8 cellular contexts compared by ENCODE assay signal in genomic region chr16:14975418-14976194, GRCh38. TPM values are rescaled to one million over a fixed set of nuclear protein-coding genes. Genes with fewer than 3 reads are reported as not detected.
DNase-seq lines count a peak whose midpoint lies in the region; ATAC-seq and TF ChIP-seq lines count a peak whose summit lies in the region.
"Not testable (repeated sequence)": the region's sequence is repeated elsewhere in the genome, so short reads cannot be mapped to it uniquely, and the experiment has no call there.

No MANE protein-coding gene starts in this region.

- POLR2A ChIA-PET in A673 (lab: Charles Lee; ENCODE audit: low non-redundant PET) = not testable (repeated sequence)

- H3K4me3 Mint-ChIP-seq in T-helper 17 cell = peak overlapping the region; percentile 89

- H2AFZ ChIP-seq in fibroblast of lung (ENCODE audit: low read length) = peak overlapping the region; percentile 53

- CTCF ChIA-PET in A673 (lab: Charles Lee) = not testable (repeated sequence)

- not testable (repeated sequence) for H3K27ac Mint-ChIP-seq in T-helper 17 cell

- not testable (repeated sequence) for H3K27me3 Mint-ChIP-seq in T-helper 17 cell

- not testable (repeated sequence) for DNase-seq in A673 (ENCODE audit: low spot score)
- DNase-seq in KBM-7 (peak; percentile 8), T-helper 17 cell (peak; percentile 50 to 65 (median 54)), fibroblast of lung (ENCODE audit: low read depth in 2 of 2) (peak in 1 of 2 donors; percentile 8)
- peak in 3 of 4 experiments; percentile 21 to 62 (median 47) for DNase-seq in activated naive CD4-positive, alpha-beta T cell (lab: John Stamatoyannopoulos, UW)
- peak; percentile 56 for DNase-seq in stimulated activated CD4-positive, alpha-beta T cell treated with anti-CD3 and anti-CD28 coated beads, Interleukin-2, amount 100 ng/mL, for 4 hours (ENCODE audit: low read depth)

- ATAC-seq in GM19397 (IDR thresholded peaks at IDR 0.05; ENCODE audit: unreplicated experiment) = peak; percentile 11
- ATAC-seq in T-helper 17 cell = peak; percentile 49

- in situ Hi-C loops in KBM-7 (cut with MboI; ENCODE audit: low pct_unique_long_range_greater_than_20kb, low sequenced_read_pairs) = not testable (repeated sequence)

- H3K4me3 ChIP-seq in A673 (ENCODE audit: low read depth, low read length, poor library complexity, severe bottlenecking) (peak overlapping the region; percentile 68), fibroblast of lung (replicated peaks in 1 of 4; ENCODE audit: control extremely low read depth in 1 of 4, insufficient read depth in 1 of 4, low read depth in 3 of 4, low read length in 4 of 4) (peak overlapping the region; percentile 74 to 95 (median 94)), mononuclear cell (ENCODE audit: low read length) (peak overlapping the region; percentile 62)

- TF ChIP-seq CTCF in A673 (conservative IDR thresholded peaks at IDR 0.05; ENCODE audit: low read depth, low read length); fibroblast of lung (conservative IDR thresholded peaks at IDR 0.05 in 1 of 2, IDR thresholded peaks at IDR 0.05 in 1 of 2; ENCODE audit: low read depth in 1 of 2, low read length in 2 of 2): not testable (repeated sequence)

- H3K4me1 ChIP-seq in A673 (ENCODE audit: insufficient read depth, low read length, poor library complexity, severe bottlenecking) (peaks cover 16% of the 10 kb centered on the region), mononuclear cell (ENCODE audit: insufficient read depth, low read length) (peaks cover 18% of the 10 kb centered on the region)
- not testable (repeated sequence) for H3K4me1 ChIP-seq in fibroblast of lung (ENCODE audit: control insufficient read depth, extremely low read depth, insufficient read depth, low read length)

- H3K27me3 ChIP-seq in A673 (replicated peaks; ENCODE audit: insufficient read depth, low read depth, low read length, poor library complexity); fibroblast of lung (ENCODE audit: control insufficient read depth, insufficient read depth, low read length); mononuclear cell (ENCODE audit: insufficient read depth, low read length): not testable (repeated sequence)

- peak overlapping the region; percentile 98 for H3K4me2 ChIP-seq in fibroblast of lung (ENCODE audit: extremely low read depth, insufficient read depth, low read length)

- not testable (repeated sequence) for H3K36me3 Mint-ChIP-seq in T-helper 17 cell (ENCODE audit: low read depth)

- H3K4me1 Mint-ChIP-seq in T-helper 17 cell = not testable (repeated sequence)

- peak overlapping the region; percentile 99 for H3K9ac ChIP-seq in fibroblast of lung (ENCODE audit: insufficient read depth, low read length)

- H3K27ac ChIP-seq in A673 (ENCODE audit: low read depth, low read length, poor library complexity, severe bottlenecking) = peak overlapping the region; percentile 92
- peak overlapping the region; percentile 89 for H3K27ac ChIP-seq in fibroblast of lung (ENCODE audit: insufficient read depth, low read length)

- not testable (repeated sequence) for H3K9me3 ChIP-seq in A673 (ENCODE audit: low read depth, low read length, poor library complexity, severe bottlenecking); T-helper 17 cell (ENCODE audit: control insufficient read depth, low read length, poor library complexity, severe bottlenecking); fibroblast of lung (ENCODE audit: control insufficient read depth, insufficient read depth, low read depth, low read length); mononuclear cell (ENCODE audit: low read depth, low read length)

- H4K20me1 ChIP-seq in fibroblast of lung (ENCODE audit: control insufficient read depth, extremely low read depth, insufficient read depth, low read length) = not testable (repeated sequence)

- intact Hi-C loops in A673 (cut with micrococcal nuclease; ENCODE audit: unreplicated experiment) = not testable (repeated sequence)

- H3K79me2 ChIP-seq in fibroblast of lung (ENCODE audit: control insufficient read depth, insufficient read depth, low read length) = peaks cover 37% of the 10 kb centered on the region

- not testable (repeated sequence) for H3K36me3 ChIP-seq in A673 (ENCODE audit: insufficient read depth, low read length, poor library complexity, severe bottlenecking); fibroblast of lung (ENCODE audit: control insufficient read depth, insufficient read depth, low read length)

- not testable (repeated sequence) for BruUV-seq in A673 (replicated peaks; lab: Mats Ljungman, UMichigan)

RNA-seq across cellular contexts. Expression of gene PDXDC1, which starts 0.8 kb away (rescaled TPM):
- total RNA-seq in A673 (2021) = 101 and 103 TPM in 2 replicates
- total RNA-seq in T-helper 17 cell = 10 to 100 TPM; 58.4 to 78.8 TPM
- total RNA-seq in fibroblast of lung = 64.7 and 68.4 TPM in 2 replicates
- 54.9 and 92.9 TPM in 2 replicates for polyA plus RNA-seq in fibroblast of lung
- polyA plus RNA-seq in fibroblast of lung (2012) = 44.6 and 70.0 TPM in 2 replicates
- 66.5 and 81.9 TPM in 2 replicates for polyA minus RNA-seq in fibroblast of lung (ENCODE audit: low replicate concordance)
- total RNA-seq in mononuclear cell = 101 TPM

RNA-seq across cellular contexts. Expression of gene NPIPA1, which starts 38.4 kb away (rescaled TPM):
- total RNA-seq in A673 (2021) (161 and 178 TPM in 2 replicates), T-helper 17 cell (100 to 1,000 TPM in 1 of 2 donors, 10 to 100 TPM in 1; 89.9 to 101 TPM), fibroblast of lung (80.4 and 140 TPM in 2 replicates), mononuclear cell (17.9 TPM)
- polyA plus RNA-seq in fibroblast of lung = 53.9 and 67.2 TPM in 2 replicates
- polyA plus RNA-seq in fibroblast of lung (2012) = 38.2 and 47.2 TPM in 2 replicates
- 18.3 and 20.7 TPM in 2 replicates for polyA minus RNA-seq in fibroblast of lung (ENCODE audit: low replicate concordance)
